ENCODE assay signal across 1 cellular context in genomic region chr14:23551266-23552028, GRCh38.
TF ChIP-seq lines count a peak whose summit lies in the region.

Gene ZFHX2 (minus strand): TSS chr14:23551765. CDS start chr14:23535325, 16,440 bp downstream.

TF ChIP-seq in HepG2, 621 proteins besides CTCF, POLR2A, EP300 and RAD21 (continued from another document and continues in another):
- TF ChIP-seq ZNF318 (CRISPR knock-in tag; IDR thresholded peaks at IDR 0.05) (no peak; the same call in 1 of the 2 replicates), GLI4 (CRISPR knock-in tag; IDR thresholded peaks at IDR 0.05; ENCODE audit: borderline replicate concordance) (peak; percentile 92; the same call in 1 of the 2 replicates), ZNF484 (CRISPR knock-in tag; IDR thresholded peaks at IDR 0.05; ENCODE audit: borderline replicate concordance, low read depth) (no peak), MAF1 (CRISPR knock-in tag; IDR thresholded peaks at IDR 0.05; ENCODE audit: borderline replicate concordance) (no peak), ATF7 (IDR thresholded peaks at IDR 0.05) (no peak), ATF7 (CRISPR knock-in tag; IDR thresholded peaks at IDR 0.05) (no peak; the same call in 1 of the 2 replicates), ZSCAN20 (CRISPR knock-in tag; IDR thresholded peaks at IDR 0.05; ENCODE audit: borderline replicate concordance) (no peak), PAF1 (CRISPR knock-in tag; IDR thresholded peaks at IDR 0.05) (no peak), ZNF138 (CRISPR knock-in tag; IDR thresholded peaks at IDR 0.05; ENCODE audit: low read depth) (no peak), ATF5 (CRISPR knock-in tag; IDR thresholded peaks at IDR 0.05; ENCODE audit: low read depth) (no peak), TERF1 (CRISPR knock-in tag; IDR thresholded peaks at IDR 0.05) (no peak), NFIB (CRISPR knock-in tag; IDR thresholded peaks at IDR 0.05; ENCODE audit: borderline replicate concordance) (no peak), ZBTB40 (IDR thresholded peaks at IDR 0.05) (no peak), ZBTB40 (CRISPR knock-in tag; IDR thresholded peaks at IDR 0.05) (peak; percentile 88), HMG20B (CRISPR knock-in tag; conservative IDR thresholded peaks at IDR 0.05) (peak; percentile 52; the same call in 1 of the 2 replicates), ZFP1 (CRISPR knock-in tag; IDR thresholded peaks at IDR 0.05) (peak; percentile 14; the same call in 1 of the 2 replicates), ZNF275 (CRISPR knock-in tag; IDR thresholded peaks at IDR 0.05; ENCODE audit: borderline replicate concordance) (peak; percentile 91; the same call in 1 of the 2 replicates), ZNF660 (CRISPR knock-in tag; IDR thresholded peaks at IDR 0.05; ENCODE audit: borderline replicate concordance, low read depth) (no peak), ZFP90 (CRISPR knock-in tag; IDR thresholded peaks at IDR 0.05; ENCODE audit: borderline replicate concordance) (peak; percentile 90; the same call in 1 of the 2 replicates), ZBTB20 (CRISPR knock-in tag; IDR thresholded peaks at IDR 0.05; ENCODE audit: borderline replicate concordance, low read depth) (peak; percentile 91; the same call in 1 of the 2 replicates), ZBTB34 (CRISPR knock-in tag; IDR thresholded peaks at IDR 0.05) (no peak), ZNF263 (CRISPR knock-in tag; IDR thresholded peaks at IDR 0.05) (peak; percentile 99), NFRKB (IDR thresholded peaks at IDR 0.05) (no peak)
